In the genomic region with DNA sequence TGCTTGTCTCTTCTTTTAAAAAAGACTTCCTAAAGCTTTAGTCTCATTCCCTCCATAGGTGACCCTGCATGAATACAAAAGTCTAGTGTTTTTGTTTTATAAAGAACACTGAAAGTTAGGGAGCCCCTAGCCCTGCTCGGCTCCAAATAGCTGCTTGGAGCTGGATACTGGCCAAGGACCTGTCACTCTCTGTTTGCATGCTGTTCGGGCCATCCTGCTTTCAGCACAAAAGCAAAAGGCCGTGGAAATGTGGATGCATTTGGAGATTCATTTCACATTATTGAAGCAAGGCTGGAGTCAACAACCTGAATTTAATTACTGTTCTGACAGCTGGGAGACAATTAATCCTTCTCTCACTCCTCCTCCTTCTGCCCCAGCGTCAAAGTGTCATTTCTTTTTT, we compare ENCODE assay signal across 25 cellular contexts.
DNase-seq lines count a peak whose midpoint lies in the region; ATAC-seq and TF ChIP-seq lines count a peak whose summit lies in the region.
"Had no signal": no experiment of that assay in that cellular context is flagged by ENCODE, and none has a peak within 500 bp of the region (broad histone marks: within the 10 kb centered on the region; RNA-seq: fewer than 3 reads in every experiment).

No MANE protein-coding gene starts in this region.

- H3K79me2 ChIP-seq in Karpas-422 (ENCODE audit: low read length) = no peaks in the 10 kb centered on the region

- H3K27ac ChIP-seq in stomach = no peak overlapping the region
- no peak overlapping the region for H3K27ac ChIP-seq in Karpas-422 (ENCODE audit: low read length)
- H3K27ac ChIP-seq: heart left ventricle, lower lobe of right lung, pancreas, right atrium auricular region, SK-N-MC, tibial nerve had no signal

- H3K36me3 ChIP-seq in stomach (no peaks in the 10 kb centered on the region), Karpas-422 (ENCODE audit: insufficient read depth, low read length) (no peaks in the 10 kb centered on the region)
- H3K36me3 ChIP-seq: heart left ventricle, lower lobe of right lung, pancreas, right atrium auricular region, tibial nerve had no signal

- H2AFZ ChIP-seq in Karpas-422 (ENCODE audit: low read length) = no peak overlapping the region

- H3K27me3 ChIP-seq in stomach (no peaks in the 10 kb centered on the region), Karpas-422 (ENCODE audit: low read length) (no peaks in the 10 kb centered on the region)
- H3K27me3 ChIP-seq: heart left ventricle, pancreas, right atrium auricular region, tibial nerve had no signal

- TF ChIP-seq POLR2A in stomach (IDR thresholded peaks at IDR 0.05) = no peak

- H3K4me1 ChIP-seq in stomach (no peaks in the 10 kb centered on the region), Karpas-422 (ENCODE audit: low read length) (no peaks in the 10 kb centered on the region)
- H3K4me1 ChIP-seq: heart left ventricle, lower lobe of right lung, pancreas, right atrium auricular region, tibial nerve had no signal

- no peak overlapping the region for H3K4me2 ChIP-seq in Karpas-422 (ENCODE audit: low read depth, low read length, poor library complexity, severe bottlenecking)

- no peaks in the 10 kb centered on the region for H3K9me2 ChIP-seq in Karpas-422 (replicated peaks; ENCODE audit: insufficient read depth, low read length)

- H4K20me1 ChIP-seq in Karpas-422 (ENCODE audit: insufficient read depth, low read depth, low read length) = no peaks in the 10 kb centered on the region

- TF ChIP-seq CTCF in stomach (IDR thresholded peaks at IDR 0.05) = no peak

- H3K9me3 ChIP-seq in stomach (no peaks in the 10 kb centered on the region), Karpas-422 (ENCODE audit: low read length) (no peaks in the 10 kb centered on the region)
- H3K9me3 ChIP-seq: heart left ventricle, lower lobe of right lung, pancreas, right atrium auricular region had no signal

- WGBS in stomach, 5 donors = 13 to 29% (median 27%) methylated on average over 4 of the region's 4 CpGs

- peak; percentile 24 for DNase-seq in NCI-H1436 treated with DMSO at 0.1 percent for 48 hours (lab: John Stamatoyannopoulos, UW)
- no peak for DNase-seq in NCI-H1436 (lab: John Stamatoyannopoulos, UW)
- peak; percentile 29 for DNase-seq in NCI-H128 (lab: John Stamatoyannopoulos, UW; ENCODE audit: unreplicated experiment)
- DNase-seq in NCI-H446 (lab: John Stamatoyannopoulos, UW) = peak; percentile 52 to 90
- peak; percentile 25 for DNase-seq in left kidney (ENCODE audit: low read depth, low spot score)
- DNase-seq in stomach = no peak
- no peak for DNase-seq in Karpas-422
- DNase-seq: activated CD4-positive, alpha-beta memory T cell treated with anti-CD3 and anti-CD28 coated beads, Interleukin-2, amount 10 ng/mL, durations not matched to agents 7 days and 5 days; activated CD4-positive, alpha-beta T cell treated with anti-CD3 and anti-CD28 coated beads for 1 hour; activated CD8-positive, alpha-beta memory T cell treated with anti-CD3 and anti-CD28 coated beads, Interleukin-2, amount 50 U/mL, for 48 hours; cortex of kidney; foreskin fibroblast; kidney glomerular epithelial cell; lower lobe of right lung; NCI-H1930; NCI-H526; nephron progenitor cell; RPMI8226; stimulated activated CD4-positive, alpha-beta T cell treated with anti-CD3 and anti-CD28 coated beads, Interleukin-2, amount 100 ng/mL, for 24 hours had no signal

- ATAC-seq in GM18858 (IDR thresholded peaks at IDR 0.05; ENCODE audit: unreplicated experiment) = no peak
- ATAC-seq: heart left ventricle, lower lobe of right lung had no signal

- no peak for TF ChIP-seq EP300 in stomach (IDR thresholded peaks at IDR 0.05)

- no peak overlapping the region for H3K9ac ChIP-seq in Karpas-422 (ENCODE audit: low read length)

- no peak overlapping the region for H3K4me3 ChIP-seq in stomach
- H3K4me3 ChIP-seq in Karpas-422 (ENCODE audit: low read length) = no peak overlapping the region
- H3K4me3 ChIP-seq: heart left ventricle, lower lobe of right lung, pancreas, right atrium auricular region, SK-N-MC, tibial nerve had no signal

- intact Hi-C loops in stomach (cut with DNase I; ENCODE audit: low total_unique reads) = loop anchor here (10.0 kb wide), 1 partner anchor 598 kb away; no protein-coding TSS in a partner anchor

Comparison
In these comparisons a context has a peak if more than half of its experiments do, and no peak if none do; other contexts are left out.
1. DNase-seq: peak in NCI-H1436 treated with DMSO at 0.1 percent for 48 hours (single experiment), NCI-H128 (single experiment), NCI-H446 (2 of 2) and left kidney (single experiment); none in NCI-H1436 (single experiment), stomach (single experiment) and Karpas-422 (single experiment).